17 cellular contexts compared by ENCODE assay signal in the genomic region with DNA sequence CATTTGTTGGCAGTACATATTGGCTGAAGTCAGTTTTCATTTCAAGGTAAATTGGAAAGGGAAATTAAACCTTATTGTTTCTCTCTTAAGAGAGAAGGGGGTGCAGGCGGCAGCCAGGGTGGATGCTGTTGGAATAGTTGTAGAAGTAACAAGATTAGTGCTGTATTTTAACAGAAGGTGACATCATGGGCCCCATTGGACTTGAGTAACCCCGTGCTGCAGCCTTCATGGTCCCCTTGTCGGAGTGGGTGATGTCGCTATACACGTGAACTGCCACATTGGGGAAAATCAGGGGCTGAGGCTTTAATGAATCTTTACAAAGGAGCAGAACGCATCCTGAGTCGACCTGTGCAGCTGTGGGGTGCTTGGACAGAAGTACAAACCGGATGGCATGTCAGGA. TPM values are rescaled to one million over a fixed set of nuclear protein-coding genes. Genes with fewer than 3 reads are reported as not detected.
DNase-seq lines count a peak whose midpoint lies in the region; ATAC-seq lines count a peak whose summit lies in the region.
"Had no signal": no experiment of that assay in that cellular context is flagged by ENCODE, and none has a peak within 500 bp of the region (broad histone marks: within the 10 kb centered on the region; RNA-seq: fewer than 3 reads in every experiment).

No MANE protein-coding gene starts in this region.

- no peak overlapping the region for H3K27ac ChIP-seq in mesenchymal stem cell (ENCODE audit: low read length, poor library complexity, severe bottlenecking)
- H3K27ac ChIP-seq: gastroesophageal sphincter had no signal

- no peak overlapping the region for H2BK5ac ChIP-seq in mesenchymal stem cell (ENCODE audit: low read depth, low read length, poor library complexity, severe bottlenecking)

- no peak overlapping the region for H2BK15ac ChIP-seq in mesenchymal stem cell (ENCODE audit: low read depth, poor library complexity, severe bottlenecking)

- no peak overlapping the region for H3K4me3 Mint-ChIP-seq in activated naive CD4-positive, alpha-beta T cell treated with anti-CD3 and anti-CD28 coated beads, Interleukin-2, amount 10 ng/mL, durations not matched to agents 7 days and 5 days
- peak overlapping the region; percentile 8 for H3K4me3 Mint-ChIP-seq in central memory CD8-positive, alpha-beta T cell
- H3K4me3 Mint-ChIP-seq in stimulated activated memory B cell treated with anti-CD40 and anti-IgM and Interleukin-4, amounts not matched to agents 10 μg/mL and 1 μg/mL and 100 μg/mL, for 72 hours: peak overlapping the region; percentile 97

- no peaks in the 10 kb centered on the region for H3K27me3 Mint-ChIP-seq in activated naive CD4-positive, alpha-beta T cell treated with anti-CD3 and anti-CD28 coated beads, Interleukin-2, amount 10 ng/mL, durations not matched to agents 7 days and 5 days
- no peaks in the 10 kb centered on the region for H3K27me3 Mint-ChIP-seq in central memory CD8-positive, alpha-beta T cell
- H3K27me3 Mint-ChIP-seq in stimulated activated memory B cell treated with anti-CD40 and anti-IgM and Interleukin-4, amounts not matched to agents 10 μg/mL and 1 μg/mL and 100 μg/mL, for 72 hours: no peaks in the 10 kb centered on the region

- H3K4me1 ChIP-seq in mesenchymal stem cell (ENCODE audit: control insufficient read depth, insufficient read depth, low read depth, low read length): peaks cover 4% of the 10 kb centered on the region

- H2BK120ac ChIP-seq in mesenchymal stem cell (ENCODE audit: low read depth, low read length): no peak overlapping the region

- H3K9ac ChIP-seq in mesenchymal stem cell (ENCODE audit: low read length): no peak overlapping the region

- H2BK12ac ChIP-seq in mesenchymal stem cell (ENCODE audit: low read length in 2 of 2): no peak overlapping the region

- no peak for DNase-seq in activated naive CD4-positive, alpha-beta T cell treated with anti-CD3 and anti-CD28 coated beads, Interleukin-2, amount 10 ng/mL, durations not matched to agents 7 days and 5 days
- no peak for DNase-seq in activated naive CD4-positive, alpha-beta T cell treated with Interleukin-2 at 50 U/mL for 16 hours
- peak; percentile 29 for DNase-seq in NCI-H82 treated with DMSO at 0.1 percent for 48 hours (lab: John Stamatoyannopoulos, UW; ENCODE audit: unreplicated experiment)
- DNase-seq in central memory CD8-positive, alpha-beta T cell (ENCODE audit: low spot score in 2 of 2): no peak
- DNase-seq in pons (ENCODE audit: low spot score): no peak
- no peak for DNase-seq in SKM-1 (lab: John Stamatoyannopoulos, UW; ENCODE audit: unreplicated experiment)
- DNase-seq in mesenchymal stem cell: no peak
- DNase-seq: activated gamma-delta T cell; Kasumi-1; NCI-H510A; PC-3; posterior cingulate gyrus; stimulated activated CD4-positive, alpha-beta T cell treated with anti-CD3 and anti-CD28 coated beads, Interleukin-12 subunit alpha, Interleukin-12 subunit beta, amount 100 ng/mL, for 4 hours; substantia nigra had no signal

- no peaks in the 10 kb centered on the region for H3K9me3 Mint-ChIP-seq in activated naive CD4-positive, alpha-beta T cell treated with anti-CD3 and anti-CD28 coated beads, Interleukin-2, amount 10 ng/mL, durations not matched to agents 7 days and 5 days
- H3K9me3 Mint-ChIP-seq in central memory CD8-positive, alpha-beta T cell: no peaks in the 10 kb centered on the region
- H3K9me3 Mint-ChIP-seq in stimulated activated memory B cell treated with anti-CD40 and anti-IgM and Interleukin-4, amounts not matched to agents 10 μg/mL and 1 μg/mL and 100 μg/mL, for 72 hours: no peaks in the 10 kb centered on the region

- peaks cover 13% of the 10 kb centered on the region for H3K79me1 ChIP-seq in mesenchymal stem cell (replicated peaks; ENCODE audit: low read length, poor library complexity, severe bottlenecking)

- peaks cover 57% of the 10 kb centered on the region for H3K4me1 Mint-ChIP-seq in activated naive CD4-positive, alpha-beta T cell treated with anti-CD3 and anti-CD28 coated beads, Interleukin-2, amount 10 ng/mL, durations not matched to agents 7 days and 5 days
- H3K4me1 Mint-ChIP-seq in central memory CD8-positive, alpha-beta T cell: peaks cover 58% of the 10 kb centered on the region
- H3K4me1 Mint-ChIP-seq in stimulated activated memory B cell treated with anti-CD40 and anti-IgM and Interleukin-4, amounts not matched to agents 10 μg/mL and 1 μg/mL and 100 μg/mL, for 72 hours: peaks cover 65% of the 10 kb centered on the region

- H3K4ac ChIP-seq in mesenchymal stem cell (ENCODE audit: low read depth in 1 of 2, low read length in 2 of 2): no peak overlapping the region

- 94% methylated on average over 8 of the region's 8 CpGs for WGBS in mesenchymal stem cell

- H3K36me3 Mint-ChIP-seq in activated naive CD4-positive, alpha-beta T cell treated with anti-CD3 and anti-CD28 coated beads, Interleukin-2, amount 10 ng/mL, durations not matched to agents 7 days and 5 days: peaks cover 27% of the 10 kb centered on the region
- H3K36me3 Mint-ChIP-seq in central memory CD8-positive, alpha-beta T cell (ENCODE audit: insufficient read depth): peaks cover 35% of the 10 kb centered on the region
- H3K36me3 Mint-ChIP-seq in stimulated activated memory B cell treated with anti-CD40 and anti-IgM and Interleukin-4, amounts not matched to agents 10 μg/mL and 1 μg/mL and 100 μg/mL, for 72 hours: peaks cover 24% of the 10 kb centered on the region

- CTCF ChIA-PET in activated naive CD4-positive, alpha-beta T cell treated with anti-CD3 and anti-CD28 coated beads, Interleukin-2, amount 10 ng/mL, durations not matched to agents 7 days and 5 days (lab: Charles Lee): no interaction called here

- no peak for ATAC-seq in central memory CD8-positive, alpha-beta T cell (replicated peaks; ENCODE audit: extremely low read depth, poor library complexity, severe bottlenecking)
- no peak for ATAC-seq in stimulated activated memory B cell treated with anti-CD40 and anti-IgM and Interleukin-4, amounts not matched to agents 10 μg/mL and 1 μg/mL and 100 μg/mL, for 72 hours
- ATAC-seq: gastroesophageal sphincter, HCT116, PC-3 had no signal

- no peak overlapping the region for H3K23ac ChIP-seq in mesenchymal stem cell (ENCODE audit: low read length in 2 of 2)

- no peak overlapping the region for H4K8ac ChIP-seq in mesenchymal stem cell (ENCODE audit: low read length)

- H3K4me3 ChIP-seq in mesenchymal stem cell (ENCODE audit: insufficient read depth in 1 of 2, low read depth in 1 of 2, low read length in 2 of 2): no peak overlapping the region
- H3K4me3 ChIP-seq: gastroesophageal sphincter had no signal

- H3K27ac Mint-ChIP-seq in activated naive CD4-positive, alpha-beta T cell treated with anti-CD3 and anti-CD28 coated beads, Interleukin-2, amount 10 ng/mL, durations not matched to agents 7 days and 5 days: peak overlapping the region; percentile 71
- peak overlapping the region; percentile 58 for H3K27ac Mint-ChIP-seq in central memory CD8-positive, alpha-beta T cell (ENCODE audit: low read depth)
- H3K27ac Mint-ChIP-seq in stimulated activated memory B cell treated with anti-CD40 and anti-IgM and Interleukin-4, amounts not matched to agents 10 μg/mL and 1 μg/mL and 100 μg/mL, for 72 hours: peak overlapping the region; percentile 89

- no peak overlapping the region for H2AK5ac ChIP-seq in mesenchymal stem cell (ENCODE audit: low read length, severe bottlenecking)

- H3K4me2 ChIP-seq in mesenchymal stem cell (ENCODE audit: low read length, poor library complexity, severe bottlenecking): no peak overlapping the region

- no peaks in the 10 kb centered on the region for H3K27me3 ChIP-seq in mesenchymal stem cell (ENCODE audit: control insufficient read depth in 1 of 2, insufficient read depth in 1 of 2, low read length in 2 of 2)
- H3K27me3 ChIP-seq: gastroesophageal sphincter had no signal

- H3K18ac ChIP-seq in mesenchymal stem cell (ENCODE audit: low read depth in 1 of 2, low read length in 2 of 2): no peak overlapping the region

- no peak overlapping the region for H2AFZ ChIP-seq in mesenchymal stem cell (ENCODE audit: low read depth, low read length)

- H4K91ac ChIP-seq in mesenchymal stem cell (ENCODE audit: low read length): no peak overlapping the region

- no peaks in the 10 kb centered on the region for H3K9me3 ChIP-seq in mesenchymal stem cell (ENCODE audit: control insufficient read depth, low read length)
- H3K9me3 ChIP-seq: gastroesophageal sphincter had no signal

- H3K36me3 ChIP-seq in mesenchymal stem cell (ENCODE audit: control insufficient read depth in 1 of 2, insufficient read depth in 2 of 2, low read depth in 1 of 2, low read length in 2 of 2): peaks cover 13 to 19% of the 10 kb centered on the region in 2 experiments

- no peak overlapping the region for H3K14ac ChIP-seq in mesenchymal stem cell (ENCODE audit: low read length in 2 of 2)

RNA-seq across cellular contexts. Expression of a gene that starts 3.2 kb away (rescaled TPM):
- 10.8 TPM for polyA plus RNA-seq in mesenchymal stem cell (2013, experiment 1 of 2)
- polyA plus RNA-seq in mesenchymal stem cell (2013, experiment 2 of 2): 11.7 TPM

RNA-seq across cellular contexts. Expression of a gene that starts 9.4 kb away (rescaled TPM):
- polyA plus RNA-seq in mesenchymal stem cell (2013, experiment 1 of 2): 52.3 TPM
- polyA plus RNA-seq in mesenchymal stem cell (2013, experiment 2 of 2): 51.7 TPM
